ENCODE assay signal across 21 cellular contexts in the genomic region with DNA sequence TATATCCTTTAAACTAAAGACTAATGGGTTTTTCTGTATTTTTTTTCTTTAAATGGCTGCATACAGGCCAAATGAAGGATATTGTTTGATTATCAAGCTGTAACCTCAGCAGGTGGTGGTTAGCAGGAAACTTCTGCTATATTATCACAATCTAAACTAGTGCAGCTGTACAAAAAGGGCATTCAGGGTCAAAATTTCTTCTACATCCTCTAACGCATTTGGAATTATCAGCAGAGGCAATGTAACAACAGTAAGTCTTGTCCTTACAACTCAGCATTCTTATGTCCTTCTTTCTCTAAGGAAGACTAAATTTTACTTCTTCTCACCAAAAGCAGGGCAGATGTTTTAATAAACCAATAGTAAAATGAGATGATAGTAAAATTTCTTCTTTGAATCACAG.
"Had no signal": no experiment of that assay in that cellular context is flagged by ENCODE, and none has a peak within 500 bp of the region (broad histone marks: within the 10 kb centered on the region; RNA-seq: fewer than 3 reads in every experiment).

No MANE protein-coding gene starts in this region.

- H3K9me3 Mint-ChIP-seq: activated CD4-positive, alpha-beta memory T cell treated with anti-CD3 and anti-CD28 coated beads for 36 hours; activated naive CD4-positive, alpha-beta T cell treated with anti-CD3 and anti-CD28 coated beads for 36 hours; activated naive CD8-positive, alpha-beta T cell treated with anti-CD3 and anti-CD28 coated beads, Interleukin-2, amount 10 ng/mL, durations not matched to agents 7 days and 5 days; natural killer cell treated with Interleukin-12 subunit alpha and Interleukin-12 subunit beta and Interleukin-15 and Interleukin-18, amount 100 ng/mL, for 72 hours had no signal

- H3K9me3 ChIP-seq: prostate gland, right atrium auricular region, spleen, upper lobe of left lung had no signal

- H3K4me3 ChIP-seq: prostate gland, right atrium auricular region, spleen, upper lobe of left lung had no signal

- H3K27me3 ChIP-seq: right atrium auricular region, upper lobe of left lung had no signal

- H3K27ac ChIP-seq: prostate gland, right atrium auricular region, spleen, upper lobe of left lung had no signal

- H3K36me3 Mint-ChIP-seq: activated CD4-positive, alpha-beta memory T cell treated with anti-CD3 and anti-CD28 coated beads for 36 hours; activated naive CD8-positive, alpha-beta T cell treated with anti-CD3 and anti-CD28 coated beads, Interleukin-2, amount 10 ng/mL, durations not matched to agents 7 days and 5 days; natural killer cell treated with Interleukin-12 subunit alpha and Interleukin-12 subunit beta and Interleukin-15 and Interleukin-18, amount 100 ng/mL, for 72 hours had no signal

- DNase-seq: activated CD4-positive, alpha-beta memory T cell treated with anti-CD3 and anti-CD28 coated beads for 36 hours; activated CD4-positive, alpha-beta T cell treated with anti-CD3 and anti-CD28 coated beads for 48 hours; activated effector memory CD4-positive, alpha-beta T cell treated with Interleukin-2 at 50 U/mL for 16 hours; activated naive CD4-positive, alpha-beta T cell treated with anti-CD3 and anti-CD28 coated beads for 36 hours; activated naive CD8-positive, alpha-beta T cell treated with anti-CD3 and anti-CD28 coated beads, Interleukin-2, amount 10 ng/mL, durations not matched to agents 7 days and 5 days; activated T-cell treated with anti-CD3 and anti-CD28 coated beads, Interleukin-2, amount 50 U/mL, for 48 hours; amniotic stem cell; effector memory CD4-positive, alpha-beta T cell; hypothalamus; left ventricle myocardium superior; midbrain; spleen; stimulated activated CD4-positive, alpha-beta T cell treated with anti-CD3 and anti-CD28 coated beads, Interleukin-4, amount 100 ng/mL, for 1 hour; stimulated activated naive CD4-positive, alpha-beta T cell; T-helper 9 cell; upper lobe of left lung had no signal

- ATAC-seq: esophagus mucosa; left ventricle myocardium superior; natural killer cell treated with Interleukin-12 subunit alpha and Interleukin-12 subunit beta and Interleukin-15 and Interleukin-18, amount 100 ng/mL, for 72 hours had no signal

- H3K27ac Mint-ChIP-seq: activated CD4-positive, alpha-beta memory T cell treated with anti-CD3 and anti-CD28 coated beads for 36 hours; activated naive CD4-positive, alpha-beta T cell treated with anti-CD3 and anti-CD28 coated beads for 36 hours; activated naive CD8-positive, alpha-beta T cell treated with anti-CD3 and anti-CD28 coated beads, Interleukin-2, amount 10 ng/mL, durations not matched to agents 7 days and 5 days; natural killer cell treated with Interleukin-12 subunit alpha and Interleukin-12 subunit beta and Interleukin-15 and Interleukin-18, amount 100 ng/mL, for 72 hours had no signal

- H3K4me3 Mint-ChIP-seq: activated CD4-positive, alpha-beta memory T cell treated with anti-CD3 and anti-CD28 coated beads for 36 hours; activated naive CD4-positive, alpha-beta T cell treated with anti-CD3 and anti-CD28 coated beads for 36 hours; activated naive CD8-positive, alpha-beta T cell treated with anti-CD3 and anti-CD28 coated beads, Interleukin-2, amount 10 ng/mL, durations not matched to agents 7 days and 5 days; natural killer cell treated with Interleukin-12 subunit alpha and Interleukin-12 subunit beta and Interleukin-15 and Interleukin-18, amount 100 ng/mL, for 72 hours had no signal

- H3K4me1 Mint-ChIP-seq: activated naive CD8-positive, alpha-beta T cell treated with anti-CD3 and anti-CD28 coated beads, Interleukin-2, amount 10 ng/mL, durations not matched to agents 7 days and 5 days had no signal

- H3K36me3 ChIP-seq: prostate gland, right atrium auricular region, spleen, upper lobe of left lung had no signal

- H3K4me1 ChIP-seq: prostate gland, spleen, upper lobe of left lung had no signal

- FAIRE-seq: frontal cortex had no signal
